ENCODE assay signal across 1 cellular context in the genomic region with DNA sequence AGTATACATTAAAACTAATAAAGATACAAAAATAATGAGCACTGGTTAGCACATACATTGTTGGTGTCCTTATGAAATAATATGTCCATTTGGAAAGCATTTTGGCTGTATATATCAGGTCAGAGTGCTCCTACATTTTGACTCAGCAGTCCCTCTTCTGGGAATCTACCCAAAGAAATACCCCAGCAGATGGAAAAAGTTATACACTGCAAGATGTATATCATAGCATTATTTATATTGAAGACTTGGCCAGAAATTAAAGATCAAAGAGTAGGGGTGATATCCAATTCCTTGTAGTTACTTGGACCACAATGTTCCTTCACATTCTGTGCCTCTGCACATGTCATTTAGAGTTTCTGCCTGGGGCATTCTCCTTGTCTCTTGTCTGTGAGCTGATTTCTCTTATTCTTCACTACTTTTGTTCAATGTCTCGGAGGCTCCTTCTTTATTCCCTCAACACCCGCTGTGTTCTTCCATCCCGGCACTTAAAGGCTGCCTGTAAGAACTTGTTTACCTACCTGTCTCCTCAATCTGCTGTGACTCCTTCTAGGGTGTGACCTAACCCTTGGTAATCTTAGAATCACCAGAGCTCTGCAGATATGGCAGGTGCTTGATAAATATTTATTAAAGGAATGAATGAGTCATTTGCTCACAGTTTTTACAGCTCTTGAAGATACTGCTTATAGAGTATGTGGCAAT.
TF ChIP-seq lines count a peak whose summit lies in the region.

No MANE protein-coding gene starts in this region.

TF ChIP-seq in H1, 55 proteins besides CTCF, POLR2A, EP300 and RAD21:
- TF ChIP-seq JUN (IDR thresholded peaks at IDR 0.05; ENCODE audit: low read depth, low read length): no peak
- TF ChIP-seq KDM1A (IDR thresholded peaks at IDR 0.05; ENCODE audit: borderline replicate concordance, low read length): no peak
- no peak for TF ChIP-seq ASH2L (IDR thresholded peaks at IDR 0.05; ENCODE audit: low read length)
- no peak for TF ChIP-seq TEAD4 (IDR thresholded peaks at IDR 0.05; ENCODE audit: low read depth, low read length)
